8 cellular contexts compared by ENCODE assay signal in the genomic region with DNA sequence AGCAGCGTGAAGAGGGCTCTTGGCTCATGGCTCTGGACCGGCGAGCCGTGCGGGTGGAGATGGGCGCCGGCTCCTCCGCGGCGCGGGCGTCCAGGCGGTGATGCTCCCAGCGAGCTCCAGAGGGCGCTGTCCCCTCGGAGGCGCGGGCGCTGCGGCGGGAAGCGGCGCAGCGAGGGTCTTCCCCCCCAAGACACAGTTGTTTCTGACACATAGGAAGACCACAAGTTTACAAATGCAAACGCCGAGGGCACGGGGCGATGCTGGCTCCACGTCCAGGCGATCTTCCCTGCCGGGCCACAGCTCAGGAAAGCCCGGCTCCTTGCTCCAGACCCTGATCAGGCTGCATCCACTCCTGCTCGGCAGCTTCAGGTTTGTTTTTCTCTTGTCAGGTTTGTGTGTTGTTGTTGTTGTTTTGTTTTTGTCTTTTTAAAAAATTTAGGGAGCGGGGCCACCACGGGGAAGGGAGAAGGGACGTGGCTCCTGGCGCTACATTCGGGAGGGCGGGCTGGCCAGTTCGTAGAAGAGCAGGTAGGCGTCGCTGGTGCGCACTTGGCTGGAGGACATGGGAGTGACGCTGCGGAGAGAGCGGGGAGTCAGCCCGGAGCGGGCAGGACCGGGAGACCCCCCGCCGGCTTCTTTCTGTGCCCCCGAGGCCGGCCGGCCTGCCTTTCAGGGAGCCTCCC. TPM values are rescaled to one million over a fixed set of nuclear protein-coding genes. Genes with fewer than 3 reads are reported as not detected.
DNase-seq lines count a peak whose midpoint lies in the region; ATAC-seq, FAIRE-seq and TF ChIP-seq lines count a peak whose summit lies in the region.

No MANE protein-coding gene starts in this region.

- peak overlapping the region; percentile 97 for H3K27ac Mint-ChIP-seq in neural crest cell (ENCODE audit: unreplicated experiment)

- H3K4me1 Mint-ChIP-seq in neural crest cell, result peaks cover 42% of the 10 kb centered on the region

- no peak for TF ChIP-seq POLR2A in GM12891 (IDR thresholded peaks at IDR 0.05; ENCODE audit: low read depth, low read length)

- FAIRE-seq in GM12891 (lab: Jason Lieb, UNC), result peak; percentile 78

- TF ChIP-seq CTCF in fibroblast of villous mesenchyme (IDR thresholded peaks at IDR 0.05; ENCODE audit: insufficient read depth, low read depth, low read length) (peak; percentile 80), neural crest cell (conservative IDR thresholded peaks at IDR 0.05) (peak; percentile 99)

- H3K4me3 ChIP-seq in fibroblast of villous mesenchyme (ENCODE audit: low read depth, low read length), result peak overlapping the region; percentile 59

- H3K27me3 Mint-ChIP-seq in neural crest cell (ENCODE audit: low read depth), result peaks cover 15% of the 10 kb centered on the region

- no peaks in the 10 kb centered on the region for H3K36me3 Mint-ChIP-seq in neural crest cell (ENCODE audit: low read depth)

- no peaks in the 10 kb centered on the region for H3K9me3 Mint-ChIP-seq in neural crest cell

- DNase-seq in GM12891 (ENCODE audit: insufficient read length, low spot score), result peak; percentile 86
- DNase-seq in activated effector memory CD4-positive, alpha-beta T cell treated with anti-CD3 and anti-CD28 coated beads, Interleukin-2, amount 50 U/mL, for 16 hours, result peak; percentile 88
- peak; percentile 73 for DNase-seq in fibroblast of villous mesenchyme (ENCODE audit: low read depth)
- DNase-seq in neural crest cell (ENCODE audit: low read depth, low spot score), result peak; percentile 85
- peak; percentile 78 for DNase-seq in superior temporal gyrus (ENCODE audit: extremely low spot score)
- no peak for DNase-seq in NCI-H146 treated with DMSO at 0.1 percent for 48 hours (lab: John Stamatoyannopoulos, UW; ENCODE audit: unreplicated experiment)

- peak overlapping the region; percentile 95 for H3K4me3 Mint-ChIP-seq in neural crest cell

- peak; percentile 53 for ATAC-seq in HG03095 (IDR thresholded peaks at IDR 0.05; ENCODE audit: unreplicated experiment)

TF ChIP-seq in GM12891, 5 proteins besides CTCF, POLR2A, EP300 and RAD21:
- TF ChIP-seq TAF1 (IDR thresholded peaks at IDR 0.05; ENCODE audit: low read depth, low read length), result no peak
- no peak for TF ChIP-seq POLR2AphosphoS5 (IDR thresholded peaks at IDR 0.05; ENCODE audit: low read depth, low read length)
- TF ChIP-seq SPI1 (IDR thresholded peaks at IDR 0.05; ENCODE audit: low read depth, low read length), result no peak
- no peak for TF ChIP-seq PAX5 (IDR thresholded peaks at IDR 0.05; ENCODE audit: insufficient read depth, low read length, severe bottlenecking)
TF ChIP-seq in GM12891: peak in this region for 0.

TF ChIP-seq in PFSK-1, 5 proteins besides CTCF, POLR2A, EP300 and RAD21:
- TF ChIP-seq POLR2AphosphoS5 (IDR thresholded peaks at IDR 0.05; ENCODE audit: low read depth, low read length), result no peak
- TF ChIP-seq FOXP2 (optimal IDR thresholded peaks at IDR 0.05; ENCODE audit: borderline replicate concordance, extremely low read depth, extremely low read length, insufficient read depth), result peak; percentile 84
- TF ChIP-seq, protein P1, sequence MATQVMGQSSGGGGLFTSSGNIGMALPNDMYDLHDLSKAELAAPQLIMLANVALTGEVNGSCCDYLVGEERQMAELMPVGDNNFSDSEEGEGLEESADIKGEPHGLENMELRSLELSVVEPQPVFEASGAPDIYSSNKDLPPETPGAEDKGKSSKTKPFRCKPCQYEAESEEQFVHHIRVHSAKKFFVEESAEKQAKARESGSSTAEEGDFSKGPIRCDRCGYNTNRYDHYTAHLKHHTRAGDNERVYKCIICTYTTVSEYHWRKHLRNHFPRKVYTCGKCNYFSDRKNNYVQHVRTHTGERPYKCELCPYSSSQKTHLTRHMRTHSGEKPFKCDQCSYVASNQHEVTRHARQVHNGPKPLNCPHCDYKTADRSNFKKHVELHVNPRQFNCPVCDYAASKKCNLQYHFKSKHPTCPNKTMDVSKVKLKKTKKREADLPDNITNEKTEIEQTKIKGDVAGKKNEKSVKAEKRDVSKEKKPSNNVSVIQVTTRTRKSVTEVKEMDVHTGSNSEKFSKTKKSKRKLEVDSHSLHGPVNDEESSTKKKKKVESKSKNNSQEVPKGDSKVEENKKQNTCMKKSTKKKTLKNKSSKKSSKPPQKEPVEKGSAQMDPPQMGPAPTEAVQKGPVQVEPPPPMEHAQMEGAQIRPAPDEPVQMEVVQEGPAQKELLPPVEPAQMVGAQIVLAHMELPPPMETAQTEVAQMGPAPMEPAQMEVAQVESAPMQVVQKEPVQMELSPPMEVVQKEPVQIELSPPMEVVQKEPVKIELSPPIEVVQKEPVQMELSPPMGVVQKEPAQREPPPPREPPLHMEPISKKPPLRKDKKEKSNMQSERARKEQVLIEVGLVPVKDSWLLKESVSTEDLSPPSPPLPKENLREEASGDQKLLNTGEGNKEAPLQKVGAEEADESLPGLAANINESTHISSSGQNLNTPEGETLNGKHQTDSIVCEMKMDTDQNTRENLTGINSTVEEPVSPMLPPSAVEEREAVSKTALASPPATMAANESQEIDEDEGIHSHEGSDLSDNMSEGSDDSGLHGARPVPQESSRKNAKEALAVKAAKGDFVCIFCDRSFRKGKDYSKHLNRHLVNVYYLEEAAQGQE (IDR thresholded peaks at IDR 0.05; ENCODE audit: insufficient read depth in 1 of 2, low read depth in 2 of 2, low read length in 2 of 2), result no peak

RNA-seq across cellular contexts. Expression of a gene that starts 10.0 kb away (rescaled TPM):
- not detected for polyA plus RNA-seq in GM12891 (2012; ENCODE audit: low read depth, missing spikeins)
- polyA plus RNA-seq in PFSK-1 (2012; ENCODE audit: insufficient read length, low read depth), result not detected
- total RNA-seq in fibroblast of villous mesenchyme (under 0.01 TPM in 1 of 2 replicates, not detected in the other), neural crest cell (not detected in 2 replicates)

RNA-seq across cellular contexts. Expression of a gene that starts 15.8 kb away (rescaled TPM):
- not detected for polyA plus RNA-seq in GM12891 (2012; ENCODE audit: low read depth, missing spikeins)
- 15.3 TPM for polyA plus RNA-seq in PFSK-1 (2012; ENCODE audit: insufficient read length, low read depth)
- total RNA-seq in fibroblast of villous mesenchyme (6.5 and 13.5 TPM in 2 replicates), neural crest cell (1.9 and 2.1 TPM in 2 replicates)

RNA-seq across cellular contexts. Expression of a gene that starts 22.2 kb away (rescaled TPM):
- 14.5 TPM for polyA plus RNA-seq in GM12891 (2012; ENCODE audit: low read depth, missing spikeins)
- polyA plus RNA-seq in PFSK-1 (2012; ENCODE audit: insufficient read length, low read depth), result 35.2 TPM
- total RNA-seq in fibroblast of villous mesenchyme (5.2 and 5.8 TPM in 2 replicates), neural crest cell (47.9 and 51.8 TPM in 2 replicates)

RNA-seq across cellular contexts. Expression of a gene that starts 25.0 kb away (rescaled TPM):
- 0.04 TPM for polyA plus RNA-seq in GM12891 (2012; ENCODE audit: low read depth, missing spikeins)
- polyA plus RNA-seq in PFSK-1 (2012; ENCODE audit: insufficient read length, low read depth), result not detected
- total RNA-seq in fibroblast of villous mesenchyme (under 0.01 and 0.43 TPM in 2 replicates), neural crest cell (3.4 and 3.7 TPM in 2 replicates)

RNA-seq across cellular contexts. Expression of a gene that starts 39.6 kb away (rescaled TPM):
- polyA plus RNA-seq in GM12891 (2012; ENCODE audit: low read depth, missing spikeins), result 0.39 TPM
- 32.9 TPM for polyA plus RNA-seq in PFSK-1 (2012; ENCODE audit: insufficient read length, low read depth)
- total RNA-seq in fibroblast of villous mesenchyme, result 77.3 and 86.4 TPM in 2 replicates
- total RNA-seq in neural crest cell, result 61.6 and 66.7 TPM in 2 replicates
